1 cellular context compared by ENCODE assay signal in the genomic region with DNA sequence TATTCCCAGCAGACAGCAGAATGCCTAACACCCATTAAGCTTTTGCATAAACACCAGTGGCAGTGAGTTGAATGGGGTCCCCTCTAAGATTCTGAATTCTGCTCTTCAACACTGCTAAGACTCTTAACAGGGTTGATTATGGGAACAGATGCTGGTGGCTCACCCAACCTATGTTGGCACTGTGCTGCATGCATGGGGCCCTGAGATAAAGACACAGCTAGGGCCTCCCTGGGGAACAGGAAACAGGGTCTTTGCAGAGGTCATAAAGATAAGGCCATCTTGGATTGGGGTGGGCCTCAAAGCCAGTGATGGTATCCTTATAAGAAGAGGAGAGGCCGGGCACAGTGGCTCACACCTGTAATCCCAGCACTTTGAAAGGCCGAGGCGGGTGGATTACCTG.
A peak's percentile ranks its signal among the peaks of the same experiment; 100 is the strongest.
TF ChIP-seq lines count a peak whose summit lies in the region.

No MANE protein-coding gene starts in this region.

TF ChIP-seq in K562, 482 proteins besides CTCF, POLR2A, EP300 and RAD21 (continued from another document):
- TF ChIP-seq, protein P1, sequence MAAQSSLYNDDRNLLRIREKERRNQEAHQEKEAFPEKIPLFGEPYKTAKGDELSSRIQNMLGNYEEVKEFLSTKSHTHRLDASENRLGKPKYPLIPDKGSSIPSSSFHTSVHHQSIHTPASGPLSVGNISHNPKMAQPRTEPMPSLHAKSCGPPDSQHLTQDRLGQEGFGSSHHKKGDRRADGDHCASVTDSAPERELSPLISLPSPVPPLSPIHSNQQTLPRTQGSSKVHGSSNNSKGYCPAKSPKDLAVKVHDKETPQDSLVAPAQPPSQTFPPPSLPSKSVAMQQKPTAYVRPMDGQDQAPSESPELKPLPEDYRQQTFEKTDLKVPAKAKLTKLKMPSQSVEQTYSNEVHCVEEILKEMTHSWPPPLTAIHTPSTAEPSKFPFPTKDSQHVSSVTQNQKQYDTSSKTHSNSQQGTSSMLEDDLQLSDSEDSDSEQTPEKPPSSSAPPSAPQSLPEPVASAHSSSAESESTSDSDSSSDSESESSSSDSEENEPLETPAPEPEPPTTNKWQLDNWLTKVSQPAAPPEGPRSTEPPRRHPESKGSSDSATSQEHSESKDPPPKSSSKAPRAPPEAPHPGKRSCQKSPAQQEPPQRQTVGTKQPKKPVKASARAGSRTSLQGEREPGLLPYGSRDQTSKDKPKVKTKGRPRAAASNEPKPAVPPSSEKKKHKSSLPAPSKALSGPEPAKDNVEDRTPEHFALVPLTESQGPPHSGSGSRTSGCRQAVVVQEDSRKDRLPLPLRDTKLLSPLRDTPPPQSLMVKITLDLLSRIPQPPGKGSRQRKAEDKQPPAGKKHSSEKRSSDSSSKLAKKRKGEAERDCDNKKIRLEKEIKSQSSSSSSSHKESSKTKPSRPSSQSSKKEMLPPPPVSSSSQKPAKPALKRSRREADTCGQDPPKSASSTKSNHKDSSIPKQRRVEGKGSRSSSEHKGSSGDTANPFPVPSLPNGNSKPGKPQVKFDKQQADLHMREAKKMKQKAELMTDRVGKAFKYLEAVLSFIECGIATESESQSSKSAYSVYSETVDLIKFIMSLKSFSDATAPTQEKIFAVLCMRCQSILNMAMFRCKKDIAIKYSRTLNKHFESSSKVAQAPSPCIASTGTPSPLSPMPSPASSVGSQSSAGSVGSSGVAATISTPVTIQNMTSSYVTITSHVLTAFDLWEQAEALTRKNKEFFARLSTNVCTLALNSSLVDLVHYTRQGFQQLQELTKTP (IDR thresholded peaks at IDR 0.05; ENCODE audit: low read depth in 1 of 2, partially characterized antibody in 2 of 2), result no peak
- peak; percentile 62; the same call in 1 of the 2 replicates for TF ChIP-seq NCOR1 (IDR thresholded peaks at IDR 0.05)
- peak; percentile 65; the same call in 1 of the 2 replicates for TF ChIP-seq MYNN (IDR thresholded peaks at IDR 0.05)
- no peak for TF ChIP-seq MYNN (CRISPR knock-in tag; IDR thresholded peaks at IDR 0.05)
- TF ChIP-seq DPF2 (IDR thresholded peaks at IDR 0.05), result peak; percentile 58; the same call in 1 of the 2 replicates
- TF ChIP-seq ETV5 (CRISPR knock-in tag; IDR thresholded peaks at IDR 0.05; ENCODE audit: low read depth), result no peak
- no peak for TF ChIP-seq DACH1 (IDR thresholded peaks at IDR 0.05; ENCODE audit: partially characterized antibody)
- TF ChIP-seq ZNF75A (CRISPR knock-in tag; IDR thresholded peaks at IDR 0.05), result no peak
- TF ChIP-seq, protein P2, sequence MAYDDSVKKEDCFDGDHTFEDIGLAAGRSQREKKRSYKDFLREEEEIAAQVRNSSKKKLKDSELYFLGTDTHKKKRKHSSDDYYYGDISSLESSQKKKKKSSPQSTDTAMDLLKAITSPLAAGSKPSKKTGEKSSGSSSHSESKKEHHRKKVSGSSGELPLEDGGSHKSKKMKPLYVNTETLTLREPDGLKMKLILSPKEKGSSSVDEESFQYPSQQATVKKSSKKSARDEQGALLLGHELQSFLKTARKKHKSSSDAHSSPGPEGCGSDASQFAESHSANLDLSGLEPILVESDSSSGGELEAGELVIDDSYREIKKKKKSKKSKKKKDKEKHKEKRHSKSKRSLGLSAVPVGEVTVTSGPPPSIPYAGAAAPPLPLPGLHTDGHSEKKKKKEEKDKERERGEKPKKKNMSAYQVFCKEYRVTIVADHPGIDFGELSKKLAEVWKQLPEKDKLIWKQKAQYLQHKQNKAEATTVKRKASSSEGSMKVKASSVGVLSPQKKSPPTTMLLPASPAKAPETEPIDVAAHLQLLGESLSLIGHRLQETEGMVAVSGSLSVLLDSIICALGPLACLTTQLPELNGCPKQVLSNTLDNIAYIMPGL (CRISPR knock-in tag; IDR thresholded peaks at IDR 0.05), result no peak
- TF ChIP-seq ETV1 (tag; conservative IDR thresholded peaks at IDR 0.05; ENCODE audit: low read depth), result no peak
- TF ChIP-seq, protein P3, sequence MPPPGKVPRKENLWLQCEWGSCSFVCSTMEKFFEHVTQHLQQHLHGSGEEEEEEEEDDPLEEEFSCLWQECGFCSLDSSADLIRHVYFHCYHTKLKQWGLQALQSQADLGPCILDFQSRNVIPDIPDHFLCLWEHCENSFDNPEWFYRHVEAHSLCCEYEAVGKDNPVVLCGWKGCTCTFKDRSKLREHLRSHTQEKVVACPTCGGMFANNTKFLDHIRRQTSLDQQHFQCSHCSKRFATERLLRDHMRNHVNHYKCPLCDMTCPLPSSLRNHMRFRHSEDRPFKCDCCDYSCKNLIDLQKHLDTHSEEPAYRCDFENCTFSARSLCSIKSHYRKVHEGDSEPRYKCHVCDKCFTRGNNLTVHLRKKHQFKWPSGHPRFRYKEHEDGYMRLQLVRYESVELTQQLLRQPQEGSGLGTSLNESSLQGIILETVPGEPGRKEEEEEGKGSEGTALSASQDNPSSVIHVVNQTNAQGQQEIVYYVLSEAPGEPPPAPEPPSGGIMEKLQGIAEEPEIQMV (tag; conservative IDR thresholded peaks at IDR 0.05; ENCODE audit: low read depth), result no peak
- TF ChIP-seq KLF16 (IDR thresholded peaks at IDR 0.05), result peak; percentile 48; the same call in 1 of the 2 replicates
- 0 out of 2 replicates have a peak, but pooled peaks have one; percentile 21 for TF ChIP-seq FOXM1 (IDR thresholded peaks at IDR 0.05; ENCODE audit: low read depth)
- no peak for TF ChIP-seq FOXM1 (CRISPR knock-in tag; IDR thresholded peaks at IDR 0.05; ENCODE audit: low read depth)
- peak; percentile 59; the same call in 1 of the 2 replicates for TF ChIP-seq TAL1 (IDR thresholded peaks at IDR 0.05)
- peak; percentile 37 to 48; a peak in 2 of 4 replicates for TF ChIP-seq TRIM24 (IDR thresholded peaks at IDR 0.05)
- TF ChIP-seq, protein P4, sequence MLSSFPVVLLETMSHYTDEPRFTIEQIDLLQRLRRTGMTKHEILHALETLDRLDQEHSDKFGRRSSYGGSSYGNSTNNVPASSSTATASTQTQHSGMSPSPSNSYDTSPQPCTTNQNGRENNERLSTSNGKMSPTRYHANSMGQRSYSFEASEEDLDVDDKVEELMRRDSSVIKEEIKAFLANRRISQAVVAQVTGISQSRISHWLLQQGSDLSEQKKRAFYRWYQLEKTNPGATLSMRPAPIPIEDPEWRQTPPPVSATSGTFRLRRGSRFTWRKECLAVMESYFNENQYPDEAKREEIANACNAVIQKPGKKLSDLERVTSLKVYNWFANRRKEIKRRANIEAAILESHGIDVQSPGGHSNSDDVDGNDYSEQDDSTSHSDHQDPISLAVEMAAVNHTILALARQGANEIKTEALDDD (IDR thresholded peaks at IDR 0.05), result no peak
- TF ChIP-seq FIP1L1 (IDR thresholded peaks at IDR 0.05; ENCODE audit: low read depth, low read length, poor library complexity, severe bottlenecking), result no peak
- TF ChIP-seq CHCHD3 (CRISPR knock-in tag; IDR thresholded peaks at IDR 0.05), result no peak
- TF ChIP-seq, protein P5, sequence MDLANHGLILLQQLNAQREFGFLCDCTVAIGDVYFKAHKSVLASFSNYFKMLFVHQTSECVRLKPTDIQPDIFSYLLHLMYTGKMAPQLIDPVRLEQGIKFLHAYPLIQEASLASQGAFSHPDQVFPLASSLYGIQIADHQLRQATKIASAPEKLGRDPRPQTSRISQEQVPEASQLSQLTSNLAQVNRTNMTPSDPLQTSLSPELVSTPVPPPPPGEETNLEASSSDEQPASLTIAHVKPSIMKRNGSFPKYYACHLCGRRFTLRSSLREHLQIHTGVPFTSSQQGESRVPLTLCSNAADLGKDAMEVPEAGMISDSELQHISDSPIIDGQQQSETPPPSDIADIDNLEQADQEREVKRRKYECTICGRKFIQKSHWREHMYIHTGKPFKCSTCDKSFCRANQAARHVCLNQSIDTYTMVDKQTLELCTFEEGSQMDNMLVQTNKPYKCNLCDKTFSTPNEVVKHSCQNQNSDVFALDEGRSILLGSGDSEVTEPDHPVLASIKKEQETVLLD (IDR thresholded peaks at IDR 0.05), result peak; percentile 37; the same call in 1 of the 2 replicates
- no peak for TF ChIP-seq NBN (IDR thresholded peaks at IDR 0.05; ENCODE audit: low read depth)
- peak; percentile 27; the same call in 1 of the 2 replicates for TF ChIP-seq DMBX1 (CRISPR knock-in tag; IDR thresholded peaks at IDR 0.05; ENCODE audit: borderline replicate concordance)
- TF ChIP-seq CBX2 (IDR thresholded peaks at IDR 0.05; ENCODE audit: insufficient read depth, low read length, poor library complexity, severe bottlenecking), result no peak
- peak; percentile 75 for TF ChIP-seq TCF3 (CRISPR knock-in tag; IDR thresholded peaks at IDR 0.05)
- TF ChIP-seq POLR2AphosphoS5 (IDR thresholded peaks at IDR 0.05; ENCODE audit: control insufficient read depth, insufficient read depth, low read depth, low read length), result 0 out of 2 replicates have a peak, but pooled peaks have one; percentile 47
- TF ChIP-seq, protein P6, sequence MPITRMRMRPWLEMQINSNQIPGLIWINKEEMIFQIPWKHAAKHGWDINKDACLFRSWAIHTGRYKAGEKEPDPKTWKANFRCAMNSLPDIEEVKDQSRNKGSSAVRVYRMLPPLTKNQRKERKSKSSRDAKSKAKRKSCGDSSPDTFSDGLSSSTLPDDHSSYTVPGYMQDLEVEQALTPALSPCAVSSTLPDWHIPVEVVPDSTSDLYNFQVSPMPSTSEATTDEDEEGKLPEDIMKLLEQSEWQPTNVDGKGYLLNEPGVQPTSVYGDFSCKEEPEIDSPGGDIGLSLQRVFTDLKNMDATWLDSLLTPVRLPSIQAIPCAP (CRISPR knock-in tag; IDR thresholded peaks at IDR 0.05; ENCODE audit: borderline replicate concordance), result no peak
- TF ChIP-seq, protein P7, sequence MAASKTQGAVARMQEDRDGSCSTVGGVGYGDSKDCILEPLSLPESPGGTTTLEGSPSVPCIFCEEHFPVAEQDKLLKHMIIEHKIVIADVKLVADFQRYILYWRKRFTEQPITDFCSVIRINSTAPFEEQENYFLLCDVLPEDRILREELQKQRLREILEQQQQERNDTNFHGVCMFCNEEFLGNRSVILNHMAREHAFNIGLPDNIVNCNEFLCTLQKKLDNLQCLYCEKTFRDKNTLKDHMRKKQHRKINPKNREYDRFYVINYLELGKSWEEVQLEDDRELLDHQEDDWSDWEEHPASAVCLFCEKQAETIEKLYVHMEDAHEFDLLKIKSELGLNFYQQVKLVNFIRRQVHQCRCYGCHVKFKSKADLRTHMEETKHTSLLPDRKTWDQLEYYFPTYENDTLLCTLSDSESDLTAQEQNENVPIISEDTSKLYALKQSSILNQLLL (CRISPR knock-in tag; IDR thresholded peaks at IDR 0.05; ENCODE audit: borderline replicate concordance), result no peak
- peak; percentile 56; the same call in 1 of the 2 replicates for TF ChIP-seq NFIC (IDR thresholded peaks at IDR 0.05)
- TF ChIP-seq L3MBTL2 (IDR thresholded peaks at IDR 0.05), result no peak
- TF ChIP-seq ZBTB7A (IDR thresholded peaks at IDR 0.05; ENCODE audit: borderline replicate concordance, control insufficient read depth, low read depth, low read length), result 0 out of 2 replicates have a peak, but pooled peaks have one; percentile 19
- peak; percentile 66 for TF ChIP-seq SMARCA4 (IDR thresholded peaks at IDR 0.05)
